ENCODE assay signal across 20 cellular contexts in genomic region chr5:80600943-80601693, GRCh38. TPM values are rescaled to one million over a fixed set of nuclear protein-coding genes. Genes with fewer than 3 reads are reported as not detected.
"Had no signal": no experiment of that assay in that cellular context is flagged by ENCODE, and none has a peak within 500 bp of the region (broad histone marks: within the 10 kb centered on the region; RNA-seq: fewer than 3 reads in every experiment).

No MANE protein-coding gene starts in this region.

- H3K4me1 ChIP-seq: left ventricle myocardium inferior, prostate gland, right lobe of liver had no signal

- H3K27ac Mint-ChIP-seq: dendritic cell treated with granulocyte-macrophage colony-stimulating factor and Interleukin-4, amounts not matched to agents 40 ng/mL and 50 ng/mL, for 4 days; memory B cell; nephron; stimulated activated naive B cell treated with anti-CD40 and anti-IgM and Interleukin-4, amounts not matched to agents 10 μg/mL and 1 μg/mL and 100 μg/mL, for 72 hours; T-cell; type B pancreatic cell had no signal

- H3K27me3 ChIP-seq: brain microvascular endothelial cell, right lobe of liver had no signal

- H3K4me1 Mint-ChIP-seq: memory B cell; nephron; stimulated activated naive B cell treated with anti-CD40 and anti-IgM and Interleukin-4, amounts not matched to agents 10 μg/mL and 1 μg/mL and 100 μg/mL, for 72 hours; T-cell had no signal

- H3K27me3 Mint-ChIP-seq: dendritic cell treated with granulocyte-macrophage colony-stimulating factor and Interleukin-4, amounts not matched to agents 40 ng/mL and 50 ng/mL, for 4 days; memory B cell; stimulated activated naive B cell treated with anti-CD40 and anti-IgM and Interleukin-4, amounts not matched to agents 10 μg/mL and 1 μg/mL and 100 μg/mL, for 72 hours; T-cell; type B pancreatic cell had no signal

- H3K36me3 ChIP-seq: brain microvascular endothelial cell, left ventricle myocardium inferior, prostate gland, right lobe of liver had no signal

- H3K4me3 ChIP-seq: left ventricle myocardium inferior, prostate gland, right lobe of liver had no signal

- H3K4me3 Mint-ChIP-seq: activated T-cell treated with anti-CD3 and anti-CD28 coated beads, Interleukin-2, amount 50 U/mL, for 4 hours; dendritic cell treated with granulocyte-macrophage colony-stimulating factor and Interleukin-4, amounts not matched to agents 40 ng/mL and 50 ng/mL, for 4 days; memory B cell; nephron; stimulated activated naive B cell treated with anti-CD40 and anti-IgM and Interleukin-4, amounts not matched to agents 10 μg/mL and 1 μg/mL and 100 μg/mL, for 72 hours; T-cell; type B pancreatic cell had no signal

- H3K27ac ChIP-seq: brain microvascular endothelial cell, left ventricle myocardium inferior, prostate gland, right lobe of liver had no signal

- H3K9me3 ChIP-seq: left ventricle myocardium inferior, prostate gland, right lobe of liver had no signal

- H3K36me3 Mint-ChIP-seq: memory B cell; stimulated activated naive B cell treated with anti-CD40 and anti-IgM and Interleukin-4, amounts not matched to agents 10 μg/mL and 1 μg/mL and 100 μg/mL, for 72 hours; T-cell; type B pancreatic cell had no signal

- DNase-seq: activated CD4-positive, alpha-beta T cell treated with anti-CD3 and anti-CD28 coated beads for 1 hour; activated naive CD4-positive, alpha-beta T cell treated with Interleukin-2 at 50 U/mL for 16 hours; activated T-cell treated with anti-CD3 and anti-CD28 coated beads, Interleukin-2, amount 50 U/mL, for 4 hours; amygdala; brain microvascular endothelial cell; cerebellar nuclear complex; erythroblast; left ventricle myocardium inferior; right lobe of liver; stimulated activated naive B cell treated with anti-CD40 and anti-IgM and Interleukin-4, amounts not matched to agents 10 μg/mL and 1 μg/mL and 100 μg/mL, for 72 hours; T-cell; T1000 had no signal

- H3K9me3 Mint-ChIP-seq: activated T-cell treated with anti-CD3 and anti-CD28 coated beads, Interleukin-2, amount 50 U/mL, for 4 hours; dendritic cell treated with granulocyte-macrophage colony-stimulating factor and Interleukin-4, amounts not matched to agents 40 ng/mL and 50 ng/mL, for 4 days; memory B cell; nephron; stimulated activated naive B cell treated with anti-CD40 and anti-IgM and Interleukin-4, amounts not matched to agents 10 μg/mL and 1 μg/mL and 100 μg/mL, for 72 hours; T-cell; type B pancreatic cell had no signal

RNA-seq across cellular contexts. Expression of gene ANKRD34B, which starts 31.0 kb away (rescaled TPM):
- total RNA-seq: activated T-cell treated with anti-CD3 and anti-CD28 coated beads, Interleukin-2, amount 50 U/mL, for 4 hours; left ventricle myocardium inferior; mucosa of gallbladder; omental fat pad; T-cell had no signal
- polyA plus RNA-seq: keratinocyte had no signal
